In the genomic region with DNA sequence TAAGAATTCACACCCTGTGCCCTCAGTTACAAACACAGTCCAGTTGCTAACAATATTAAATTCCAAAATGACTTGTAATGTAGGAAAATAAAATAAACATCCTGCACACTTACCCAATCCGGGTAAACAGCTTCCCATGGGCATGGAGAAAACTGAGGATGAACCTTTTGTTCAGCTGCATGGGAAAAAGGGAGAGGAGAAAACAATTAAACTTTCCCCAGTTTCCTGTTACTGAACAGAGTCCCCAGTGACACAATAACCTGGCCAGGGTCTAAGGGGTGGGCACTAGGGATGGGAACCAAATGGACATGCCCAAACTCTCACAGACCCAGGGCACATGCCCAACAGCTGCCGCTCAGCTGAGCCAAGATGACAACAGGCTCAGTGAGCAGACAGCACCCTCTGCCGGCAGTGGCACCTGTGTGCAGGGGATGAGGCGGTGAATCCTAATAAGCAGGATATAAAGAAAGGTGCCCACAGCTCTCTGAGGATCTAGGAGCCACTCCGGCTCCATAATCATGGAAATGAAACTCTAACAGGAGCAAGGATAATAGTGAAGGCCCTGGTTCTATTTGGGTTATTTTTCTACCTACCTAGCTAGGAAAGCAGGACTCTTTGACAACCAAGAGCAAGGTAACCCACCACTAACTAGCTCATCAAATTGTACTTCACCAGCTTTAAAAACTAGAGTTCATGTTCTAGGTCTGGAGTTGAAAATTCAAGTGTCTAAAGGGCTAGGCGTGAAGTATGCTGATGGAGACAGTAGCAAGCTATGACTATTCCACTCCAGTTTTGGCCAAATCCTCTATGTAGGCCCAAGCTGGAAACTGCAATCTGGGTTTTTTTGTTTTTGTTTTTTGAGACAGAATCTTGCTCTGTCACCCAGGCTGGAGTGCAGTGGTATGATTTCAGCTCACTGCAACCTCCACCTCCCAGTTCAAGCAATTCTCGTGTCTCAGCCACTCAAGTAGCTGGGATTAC, we compare ENCODE assay signal across 8 cellular contexts. TPM values are rescaled to one million over a fixed set of nuclear protein-coding genes. Genes with fewer than 3 reads are reported as not detected.
DNase-seq lines count a peak whose midpoint lies in the region; ATAC-seq and TF ChIP-seq lines count a peak whose summit lies in the region.

No MANE protein-coding gene starts in this region.

- no peaks in the 10 kb centered on the region for H3K9me3 ChIP-seq in vagina

- H3K4me1 ChIP-seq in vagina: peaks cover 36% of the 10 kb centered on the region

- peak; percentile 98 for TF ChIP-seq CTCF in 22Rv1 (IDR thresholded peaks at IDR 0.05)
- TF ChIP-seq CTCF in GM13976 (IDR thresholded peaks at IDR 0.05; ENCODE audit: borderline replicate concordance, control extremely low read depth, extremely low read depth, insufficient read depth, missing control alignments): peak; percentile 98
- peak; percentile 97 for TF ChIP-seq CTCF in retinal pigment epithelial cell (conservative IDR thresholded peaks at IDR 0.05; ENCODE audit: low read depth, low read length)
- peak; percentile 95 to 99 (median 97) for TF ChIP-seq CTCF in vagina (IDR thresholded peaks at IDR 0.05)

- no peak for TF ChIP-seq POLR2A in vagina (IDR thresholded peaks at IDR 0.05)

- peaks cover 0 to 9% of the 10 kb centered on the region in 2 donors for H3K36me3 ChIP-seq in vagina

- H3K27ac ChIP-seq in 22Rv1 (no peak overlapping the region), vagina (peak overlapping the region; percentile 63)

- peak; percentile 89 for ATAC-seq in left ventricle myocardium superior

- DNase-seq in GM13976 (ENCODE audit: low spot score) (peak; percentile 79), NCI-H146 treated with DMSO at 0.1 percent for 48 hours (lab: John Stamatoyannopoulos, UW; ENCODE audit: unreplicated experiment) (peak; percentile 19), T-helper 22 cell (ENCODE audit: low read depth) (peak; percentile 43), amniotic stem cell (lab: John Stamatoyannopoulos, UW) (peak; percentile 52), left ventricle myocardium superior (peak; percentile 92), retinal pigment epithelial cell (ENCODE audit: low read depth) (no peak), vagina (ENCODE audit: extremely low spot score in 2 of 2) (peak in 1 of 2 donors; percentile 95)

- no peaks in the 10 kb centered on the region for H3K27me3 ChIP-seq in vagina

- intact Hi-C loops in left ventricle myocardium superior (cut with micrococcal nuclease): loop anchor here (5.0 to 10.0 kb wide), 2 partner anchors 150 to 193 kb away; no protein-coding TSS in a partner anchor
- intact Hi-C loops in vagina (cut with DNase I): loop anchor here (2.0 kb wide), 1 partner anchor 190 kb away; a partner anchor contains a TSS

- in situ Hi-C loops in GM13976 (cut with MboI; ENCODE audit: low sequenced_read_pairs, unreplicated experiment): loop anchor here (5.0 kb wide), 1 partner anchor 173 kb away; no protein-coding TSS in a partner anchor

- H3K4me3 ChIP-seq in retinal pigment epithelial cell (ENCODE audit: low read length): no peak overlapping the region
- no peak overlapping the region for H3K4me3 ChIP-seq in vagina

RNA-seq across cellular contexts. Expression of a gene that starts 58.8 kb away (rescaled TPM):
- total RNA-seq in left ventricle myocardium superior (18.2 TPM), vagina (46.2 TPM)

RNA-seq across cellular contexts. Expression of a gene that starts 58.9 kb away (rescaled TPM):
- total RNA-seq in left ventricle myocardium superior (7.6 TPM), vagina (13.5 TPM)
